Comparison of ENCODE assay signal across 1 cellular context in the genomic region with DNA sequence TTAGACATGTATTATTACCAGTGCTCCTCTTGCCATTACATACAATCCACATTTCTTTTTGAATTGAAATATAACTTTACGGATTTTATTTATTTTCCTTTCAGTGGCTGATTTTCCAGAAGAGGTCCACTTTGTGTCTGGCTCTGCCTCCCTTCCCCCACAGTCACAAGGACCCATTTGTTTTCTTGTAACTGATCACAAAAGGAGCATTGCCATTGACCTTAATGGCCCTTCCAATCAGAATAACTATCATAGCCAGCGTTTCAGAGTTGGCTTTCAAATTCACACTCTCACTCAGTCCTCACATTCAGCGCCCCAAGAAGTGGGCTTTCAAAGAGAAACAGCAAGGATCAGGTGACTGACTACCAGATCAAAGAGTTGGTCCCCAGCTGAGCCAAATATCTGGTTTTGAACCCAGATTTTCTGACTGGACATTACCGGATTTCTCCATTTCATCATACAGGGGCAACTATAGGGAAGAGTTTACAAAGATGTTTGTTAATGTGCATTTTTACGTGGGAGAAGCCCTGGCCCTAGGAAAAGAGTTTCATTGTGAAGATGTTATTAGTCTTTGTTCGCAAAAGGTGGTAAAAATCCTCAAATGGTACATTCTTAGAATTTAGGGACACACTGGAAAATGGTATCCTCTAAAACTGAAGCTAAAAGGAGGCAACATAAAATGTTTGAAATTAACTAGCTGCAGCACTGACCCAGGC.
TF ChIP-seq lines count a peak whose summit lies in the region.

No MANE protein-coding gene starts in this region.

TF ChIP-seq in HepG2, 621 proteins besides CTCF, POLR2A, EP300 and RAD21 (continued from another document):
- TF ChIP-seq, protein P1, sequence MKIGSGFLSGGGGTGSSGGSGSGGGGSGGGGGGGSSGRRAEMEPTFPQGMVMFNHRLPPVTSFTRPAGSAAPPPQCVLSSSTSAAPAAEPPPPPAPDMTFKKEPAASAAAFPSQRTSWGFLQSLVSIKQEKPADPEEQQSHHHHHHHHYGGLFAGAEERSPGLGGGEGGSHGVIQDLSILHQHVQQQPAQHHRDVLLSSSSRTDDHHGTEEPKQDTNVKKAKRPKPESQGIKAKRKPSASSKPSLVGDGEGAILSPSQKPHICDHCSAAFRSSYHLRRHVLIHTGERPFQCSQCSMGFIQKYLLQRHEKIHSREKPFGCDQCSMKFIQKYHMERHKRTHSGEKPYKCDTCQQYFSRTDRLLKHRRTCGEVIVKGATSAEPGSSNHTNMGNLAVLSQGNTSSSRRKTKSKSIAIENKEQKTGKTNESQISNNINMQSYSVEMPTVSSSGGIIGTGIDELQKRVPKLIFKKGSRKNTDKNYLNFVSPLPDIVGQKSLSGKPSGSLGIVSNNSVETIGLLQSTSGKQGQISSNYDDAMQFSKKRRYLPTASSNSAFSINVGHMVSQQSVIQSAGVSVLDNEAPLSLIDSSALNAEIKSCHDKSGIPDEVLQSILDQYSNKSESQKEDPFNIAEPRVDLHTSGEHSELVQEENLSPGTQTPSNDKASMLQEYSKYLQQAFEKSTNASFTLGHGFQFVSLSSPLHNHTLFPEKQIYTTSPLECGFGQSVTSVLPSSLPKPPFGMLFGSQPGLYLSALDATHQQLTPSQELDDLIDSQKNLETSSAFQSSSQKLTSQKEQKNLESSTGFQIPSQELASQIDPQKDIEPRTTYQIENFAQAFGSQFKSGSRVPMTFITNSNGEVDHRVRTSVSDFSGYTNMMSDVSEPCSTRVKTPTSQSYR (CRISPR knock-in tag; IDR thresholded peaks at IDR 0.05; ENCODE audit: borderline replicate concordance): peak; percentile 26; the same call in 1 of the 2 replicates
- TF ChIP-seq GTF2F1 (IDR thresholded peaks at IDR 0.05; ENCODE audit: low read length) (no peak), ZNF562 (CRISPR knock-in tag; IDR thresholded peaks at IDR 0.05; ENCODE audit: borderline replicate concordance) (no peak), RCOR2 (CRISPR knock-in tag; IDR thresholded peaks at IDR 0.05) (no peak), ZNF629 (CRISPR knock-in tag; conservative IDR thresholded peaks at IDR 0.05) (no peak)
- TF ChIP-seq, protein P2, sequence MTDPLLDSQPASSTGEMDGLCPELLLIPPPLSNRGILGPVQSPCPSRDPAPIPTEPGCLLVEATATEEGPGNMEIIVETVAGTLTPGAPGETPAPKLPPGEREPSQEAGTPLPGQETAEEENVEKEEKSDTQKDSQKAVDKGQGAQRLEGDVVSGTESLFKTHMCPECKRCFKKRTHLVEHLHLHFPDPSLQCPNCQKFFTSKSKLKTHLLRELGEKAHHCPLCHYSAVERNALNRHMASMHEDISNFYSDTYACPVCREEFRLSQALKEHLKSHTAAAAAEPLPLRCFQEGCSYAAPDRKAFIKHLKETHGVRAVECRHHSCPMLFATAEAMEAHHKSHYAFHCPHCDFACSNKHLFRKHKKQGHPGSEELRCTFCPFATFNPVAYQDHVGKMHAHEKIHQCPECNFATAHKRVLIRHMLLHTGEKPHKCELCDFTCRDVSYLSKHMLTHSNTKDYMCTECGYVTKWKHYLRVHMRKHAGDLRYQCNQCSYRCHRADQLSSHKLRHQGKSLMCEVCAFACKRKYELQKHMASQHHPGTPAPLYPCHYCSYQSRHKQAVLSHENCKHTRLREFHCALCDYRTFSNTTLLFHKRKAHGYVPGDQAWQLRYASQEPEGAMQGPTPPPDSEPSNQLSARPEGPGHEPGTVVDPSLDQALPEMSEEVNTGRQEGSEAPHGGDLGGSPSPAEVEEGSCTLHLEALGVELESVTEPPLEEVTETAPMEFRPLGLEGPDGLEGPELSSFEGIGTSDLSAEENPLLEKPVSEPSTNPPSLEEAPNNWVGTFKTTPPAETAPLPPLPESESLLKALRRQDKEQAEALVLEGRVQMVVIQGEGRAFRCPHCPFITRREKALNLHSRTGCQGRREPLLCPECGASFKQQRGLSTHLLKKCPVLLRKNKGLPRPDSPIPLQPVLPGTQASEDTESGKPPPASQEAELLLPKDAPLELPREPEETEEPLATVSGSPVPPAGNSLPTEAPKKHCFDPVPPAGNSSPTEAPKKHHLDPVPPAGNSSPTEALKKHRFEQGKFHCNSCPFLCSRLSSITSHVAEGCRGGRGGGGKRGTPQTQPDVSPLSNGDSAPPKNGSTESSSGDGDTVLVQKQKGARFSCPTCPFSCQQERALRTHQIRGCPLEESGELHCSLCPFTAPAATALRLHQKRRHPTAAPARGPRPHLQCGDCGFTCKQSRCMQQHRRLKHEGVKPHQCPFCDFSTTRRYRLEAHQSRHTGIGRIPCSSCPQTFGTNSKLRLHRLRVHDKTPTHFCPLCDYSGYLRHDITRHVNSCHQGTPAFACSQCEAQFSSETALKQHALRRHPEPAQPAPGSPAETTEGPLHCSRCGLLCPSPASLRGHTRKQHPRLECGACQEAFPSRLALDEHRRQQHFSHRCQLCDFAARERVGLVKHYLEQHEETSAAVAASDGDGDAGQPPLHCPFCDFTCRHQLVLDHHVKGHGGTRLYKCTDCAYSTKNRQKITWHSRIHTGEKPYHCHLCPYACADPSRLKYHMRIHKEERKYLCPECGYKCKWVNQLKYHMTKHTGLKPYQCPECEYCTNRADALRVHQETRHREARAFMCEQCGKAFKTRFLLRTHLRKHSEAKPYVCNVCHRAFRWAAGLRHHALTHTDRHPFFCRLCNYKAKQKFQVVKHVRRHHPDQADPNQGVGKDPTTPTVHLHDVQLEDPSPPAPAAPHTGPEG (CRISPR knock-in tag; IDR thresholded peaks at IDR 0.05): no peak
